In genomic region chr3:8366214-8366613, GRCh38 we compare ENCODE assay signal across 18 cellular contexts.
A peak's percentile ranks its signal among the peaks of the same experiment; 100 is the strongest.
DNase-seq lines count a peak whose midpoint lies in the region; ATAC-seq and TF ChIP-seq lines count a peak whose summit lies in the region.
"Had no signal": no experiment of that assay in that cellular context is flagged by ENCODE, and none has a peak within 500 bp of the region (broad histone marks: within the 10 kb centered on the region; RNA-seq: fewer than 3 reads in every experiment).

No MANE protein-coding gene starts in this region.

- H3K27me3 ChIP-seq in A673 (replicated peaks; ENCODE audit: insufficient read depth, low read depth, low read length, poor library complexity): no peaks in the 10 kb centered on the region

- H3K4me3 ChIP-seq in A673 (ENCODE audit: low read depth, low read length, poor library complexity, severe bottlenecking): no peak overlapping the region
- H3K4me3 ChIP-seq: A549 had no signal

- no peaks in the 10 kb centered on the region for H3K4me1 Mint-ChIP-seq in activated naive CD4-positive, alpha-beta T cell treated with anti-CD3 and anti-CD28 coated beads for 36 hours (ENCODE audit: low read depth)
- H3K4me1 Mint-ChIP-seq in stimulated activated naive CD8-positive, alpha-beta T cell treated with anti-CD3 and anti-CD28 coated beads, Interleukin-15, amount 100 ng/mL, for 72 hours: no peaks in the 10 kb centered on the region

- CTCF ChIA-PET in A673 (lab: Charles Lee): no interaction called here
- CTCF ChIA-PET in activated naive CD4-positive, alpha-beta T cell treated with anti-CD3 and anti-CD28 coated beads for 36 hours (lab: Charles Lee): interaction anchor here (0.6 kb wide), 1 partner anchor 60 kb away, joined by 3 read pairs; no protein-coding TSS in a partner anchor

- peak overlapping the region; percentile 19 for H3K27ac ChIP-seq in A673 (ENCODE audit: low read depth, low read length, poor library complexity, severe bottlenecking)
- H3K27ac ChIP-seq: A549, RWPE1 had no signal

- BruUV-seq in A673 (replicated peaks; lab: Mats Ljungman, UMichigan): no TSS peak

- H3K36me3 Mint-ChIP-seq in activated naive CD4-positive, alpha-beta T cell treated with anti-CD3 and anti-CD28 coated beads for 36 hours (ENCODE audit: low read depth): no peaks in the 10 kb centered on the region

- H3K27me3 Mint-ChIP-seq in activated naive CD4-positive, alpha-beta T cell treated with anti-CD3 and anti-CD28 coated beads for 36 hours (ENCODE audit: low read depth): no peaks in the 10 kb centered on the region
- H3K27me3 Mint-ChIP-seq in stimulated activated naive CD8-positive, alpha-beta T cell treated with anti-CD3 and anti-CD28 coated beads, Interleukin-15, amount 100 ng/mL, for 72 hours: no peaks in the 10 kb centered on the region

- no peak overlapping the region for H3K4me3 Mint-ChIP-seq in activated naive CD4-positive, alpha-beta T cell treated with anti-CD3 and anti-CD28 coated beads for 36 hours
- no peak overlapping the region for H3K4me3 Mint-ChIP-seq in stimulated activated naive CD8-positive, alpha-beta T cell treated with anti-CD3 and anti-CD28 coated beads, Interleukin-15, amount 100 ng/mL, for 72 hours

- no peaks in the 10 kb centered on the region for H3K36me3 ChIP-seq in A673 (ENCODE audit: insufficient read depth, low read length, poor library complexity, severe bottlenecking)

- intact Hi-C loops in A673 (cut with micrococcal nuclease; ENCODE audit: unreplicated experiment): no loop called here
- intact Hi-C loops in activated naive CD4-positive, alpha-beta T cell treated with anti-CD3 and anti-CD28 coated beads for 36 hours (cut with micrococcal nuclease): no loop called here

- H3K27ac Mint-ChIP-seq in activated naive CD4-positive, alpha-beta T cell treated with anti-CD3 and anti-CD28 coated beads for 36 hours: no peak overlapping the region
- H3K27ac Mint-ChIP-seq in stimulated activated naive CD8-positive, alpha-beta T cell treated with anti-CD3 and anti-CD28 coated beads, Interleukin-15, amount 100 ng/mL, for 72 hours: no peak overlapping the region

- ATAC-seq in stimulated activated naive CD8-positive, alpha-beta T cell treated with anti-CD3 and anti-CD28 coated beads, Interleukin-15, amount 100 ng/mL, for 72 hours: no peak
- ATAC-seq: A549 had no signal

- TF ChIP-seq CTCF in A673 (conservative IDR thresholded peaks at IDR 0.05; ENCODE audit: low read depth, low read length): no peak

- peaks cover 5% of the 10 kb centered on the region for H3K9me3 Mint-ChIP-seq in activated naive CD4-positive, alpha-beta T cell treated with anti-CD3 and anti-CD28 coated beads for 36 hours
- H3K9me3 Mint-ChIP-seq in stimulated activated naive CD8-positive, alpha-beta T cell treated with anti-CD3 and anti-CD28 coated beads, Interleukin-15, amount 100 ng/mL, for 72 hours: peaks cover 8 to 9% of the 10 kb centered on the region in 2 donors

- no peaks in the 10 kb centered on the region for H3K9me3 ChIP-seq in A673 (ENCODE audit: low read depth, low read length, poor library complexity, severe bottlenecking)
- H3K9me3 ChIP-seq: A549 had no signal

- peaks cover 29% of the 10 kb centered on the region for H3K4me1 ChIP-seq in A673 (ENCODE audit: insufficient read depth, low read length, poor library complexity, severe bottlenecking)
- H3K4me1 ChIP-seq: A549 had no signal

- POLR2A ChIA-PET in A673 (lab: Charles Lee; ENCODE audit: low non-redundant PET): no interaction called here

- DNase-seq in A673 (ENCODE audit: low spot score) (no peak), COLO829 (ENCODE audit: low spot score) (peak; percentile 76), globus pallidus (ENCODE audit: low spot score) (peak; percentile 21), putamen (ENCODE audit: low spot score) (peak; percentile 5), A172 (ENCODE audit: low spot score) (no peak), NCI-H1105 (lab: John Stamatoyannopoulos, UW) (no peak)
- DNase-seq in activated naive CD4-positive, alpha-beta T cell treated with anti-CD3 and anti-CD28 coated beads for 36 hours: no peak
- DNase-seq in stimulated activated naive CD8-positive, alpha-beta T cell treated with anti-CD3 and anti-CD28 coated beads, Interleukin-15, amount 100 ng/mL, for 72 hours: no peak
- DNase-seq: HCEC 1CT, KBM-7, MV-4-11, NCI-H1105 treated with DMSO at 0.1 percent for 48 hours, NCI-H2029, NCI-H446 treated with DMSO at 0.1 percent for 48 hours, NCI-H526 treated with DMSO at 0.1 percent for 48 hours, SHP77 had no signal

Comparison
In these comparisons a context has a peak if more than half of its experiments do, and no peak if none do; other contexts are left out.
1. DNase-seq: peak in COLO829 (single experiment), globus pallidus (single experiment) and putamen (single experiment); none in A673 (single experiment), A172 (single experiment), activated naive CD4-positive, alpha-beta T cell treated with anti-CD3 and anti-CD28 coated beads for 36 hours (single experiment), NCI-H1105 (single experiment) and stimulated activated naive CD8-positive, alpha-beta T cell treated with anti-CD3 and anti-CD28 coated beads, Interleukin-15, amount 100 ng/mL, for 72 hours (0 of 2).